6 cellular contexts compared by ENCODE assay signal in the genomic region with DNA sequence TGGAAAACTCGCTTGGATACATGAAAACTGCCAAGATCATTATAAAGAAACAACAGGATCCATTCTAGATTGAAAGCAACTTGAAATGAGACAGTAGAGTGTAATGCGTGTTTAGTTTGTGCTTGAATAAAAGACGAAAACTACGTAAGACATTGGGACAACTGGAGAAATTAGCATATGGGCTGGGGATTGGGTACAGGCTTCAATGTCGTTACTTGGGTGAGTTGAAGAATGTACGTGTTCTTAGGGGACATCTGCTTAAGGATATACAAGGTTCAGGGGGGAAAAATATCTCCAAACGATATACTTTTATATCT. TPM values are rescaled to one million over a fixed set of nuclear protein-coding genes. Genes with fewer than 3 reads are reported as not detected.
DNase-seq lines count a peak whose midpoint lies in the region; TF ChIP-seq lines count a peak whose summit lies in the region.

No MANE protein-coding gene starts in this region.

- peak overlapping the region; percentile 96 for H3K27ac Mint-ChIP-seq in HFFc6
- H3K27ac Mint-ChIP-seq in neural progenitor cell, result no peak overlapping the region

- peak overlapping the region; percentile 97 for H3K4me3 Mint-ChIP-seq in HFFc6
- peak overlapping the region; percentile 98 for H3K4me3 Mint-ChIP-seq in neural progenitor cell

- peak overlapping the region; percentile 98 for H3K4me3 ChIP-seq in brain microvascular endothelial cell (ENCODE audit: low read depth, low read length)
- H3K4me3 ChIP-seq in neural progenitor cell, result peak overlapping the region; percentile 93

- peak overlapping the region; percentile 80 for H3K4me2 ChIP-seq in neural progenitor cell

- peaks cover 36% of the 10 kb centered on the region for H3F3A ChIP-seq in neural progenitor cell (ENCODE audit: low read depth)

- H3K4me1 Mint-ChIP-seq in HFFc6 (ENCODE audit: low read depth) (peaks cover 24% of the 10 kb centered on the region), neural progenitor cell (peaks cover 18% of the 10 kb centered on the region)

- H3K27ac ChIP-seq in brain microvascular endothelial cell (peak overlapping the region; percentile 93), neural progenitor cell (no peak overlapping the region)

- no peak overlapping the region for H3K9ac ChIP-seq in neural progenitor cell

- peaks cover 74% of the 10 kb centered on the region for H3K36me3 Mint-ChIP-seq in HFFc6 (ENCODE audit: low read depth)
- H3K36me3 Mint-ChIP-seq in neural progenitor cell, result peaks cover 71% of the 10 kb centered on the region

- no peak overlapping the region for H2AFZ ChIP-seq in neural progenitor cell (replicated peaks)

- H3K4me1 ChIP-seq in neural progenitor cell, result peaks cover 8% of the 10 kb centered on the region

- TF ChIP-seq CTCF in HFFc6 (IDR thresholded peaks at IDR 0.05) (no peak), brain microvascular endothelial cell (IDR thresholded peaks at IDR 0.05; ENCODE audit: low read depth, low read length, missing control alignments) (no peak), neural progenitor cell (IDR thresholded peaks at IDR 0.05) (no peak)

- H4K20me1 ChIP-seq in neural progenitor cell (ENCODE audit: low read depth), result peaks cover 39% of the 10 kb centered on the region

- H3K9me3 Mint-ChIP-seq in HFFc6 (peaks cover 20% of the 10 kb centered on the region), neural progenitor cell (peaks cover 32% of the 10 kb centered on the region)

- peaks cover 35% of the 10 kb centered on the region for H3K36me3 ChIP-seq in brain microvascular endothelial cell (replicated peaks)
- peaks cover 3% of the 10 kb centered on the region for H3K36me3 ChIP-seq in neural progenitor cell

- H3K79me2 ChIP-seq in neural progenitor cell (ENCODE audit: low read depth), result peaks cover 44% of the 10 kb centered on the region

- H3K9me3 ChIP-seq in neural progenitor cell (ENCODE audit: low read depth), result no peaks in the 10 kb centered on the region

- H3K27me3 Mint-ChIP-seq in HFFc6 (ENCODE audit: insufficient read depth) (peaks cover 3% of the 10 kb centered on the region), neural progenitor cell (ENCODE audit: insufficient read depth, low read depth) (peaks cover 5% of the 10 kb centered on the region)

- in situ Hi-C loops in brain microvascular endothelial cell (cut with HindIII; ENCODE audit: low pct_ligation_motif_present, low sequenced_read_pairs), result no loop called here

- H3K27me3 ChIP-seq in brain microvascular endothelial cell (replicated peaks) (no peaks in the 10 kb centered on the region), neural progenitor cell (no peaks in the 10 kb centered on the region)

- DNase-seq in HFFc6 (no peak), brain microvascular endothelial cell (no peak), neural progenitor cell (ENCODE audit: low spot score) (peak; percentile 43), NAMALWA (ENCODE audit: low spot score) (no peak), NCI-H2029 (lab: John Stamatoyannopoulos, UW) (no peak)
- no peak for DNase-seq in activated CD4-positive, alpha-beta T cell treated with anti-CD3 and anti-CD28 coated beads, Interleukin-2, amount 50 U/mL, for 1 hour

RNA-seq across cellular contexts. Expression of a gene that starts 0.5 kb away (rescaled TPM):
- total RNA-seq in HFFc6 (2021; fragmentation: NEBNext Ultra II Directional; extraction: Animal tissue kit (Norgen Biotek cat#: 25700)), result 10 to 100 TPM; 24.0 to 31.2 (median 28.2) TPM
- total RNA-seq in neural progenitor cell (ENCODE audit: low replicate concordance), result 49.8 and 49.9 TPM in 2 replicates

RNA-seq across cellular contexts. Expression of a gene that starts 22.1 kb away (rescaled TPM):
- 1 to 10 TPM; 2.5 to 3.0 (median 2.8) TPM for total RNA-seq in HFFc6 (2021; fragmentation: NEBNext Ultra II Directional; extraction: Animal tissue kit (Norgen Biotek cat#: 25700))
- 1.5 and 2.4 TPM in 2 replicates for total RNA-seq in neural progenitor cell (ENCODE audit: low replicate concordance)

RNA-seq across cellular contexts. Expression of a gene that starts 26.0 kb away (rescaled TPM):
- 1 to 10 TPM; 3.4 to 4.5 (median 4.1) TPM for total RNA-seq in HFFc6 (2021; fragmentation: NEBNext Ultra II Directional; extraction: Animal tissue kit (Norgen Biotek cat#: 25700))
- total RNA-seq in neural progenitor cell (ENCODE audit: low replicate concordance), result 18.6 and 24.0 TPM in 2 replicates

RNA-seq across cellular contexts. Expression of a gene that starts 48.6 kb away (rescaled TPM):
- 10 to 100 TPM; 21.2 to 36.9 (median 25.4) TPM for total RNA-seq in HFFc6 (2021; fragmentation: NEBNext Ultra II Directional; extraction: Animal tissue kit (Norgen Biotek cat#: 25700))
- 7.5 and 37.1 TPM in 2 replicates for total RNA-seq in neural progenitor cell (ENCODE audit: low replicate concordance)

RNA-seq across cellular contexts. Expression of a gene that starts 57.8 kb away (rescaled TPM):
- total RNA-seq in HFFc6 (2021; fragmentation: NEBNext Ultra II Directional; extraction: Animal tissue kit (Norgen Biotek cat#: 25700)), result under 1 TPM; 0.16 to 0.35 (median 0.27) TPM
- 3.7 and 8.0 TPM in 2 replicates for total RNA-seq in neural progenitor cell (ENCODE audit: low replicate concordance)
